In the genomic region with DNA sequence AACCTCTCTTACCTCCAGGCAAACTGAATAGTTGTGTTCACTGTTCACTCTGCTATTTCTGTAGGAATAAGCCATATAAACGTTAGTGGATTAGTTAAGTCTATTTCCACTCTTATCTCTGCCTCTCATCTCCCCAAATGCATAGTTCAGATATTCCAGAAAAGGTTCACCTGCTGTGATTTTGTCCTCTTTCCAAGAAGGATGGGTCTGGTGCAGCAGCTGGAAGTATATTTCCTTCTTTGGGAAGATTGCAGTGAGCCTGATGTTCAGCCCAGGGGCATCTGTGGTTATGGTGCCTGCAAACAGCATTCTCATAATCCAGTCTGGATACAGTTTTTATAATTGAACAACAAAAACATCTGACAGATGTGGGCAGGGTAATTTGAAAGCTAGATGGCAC, we compare ENCODE assay signal across 20 cellular contexts.
DNase-seq lines count a peak whose midpoint lies in the region; ATAC-seq and TF ChIP-seq lines count a peak whose summit lies in the region.
"Had no signal": no experiment of that assay in that cellular context is flagged by ENCODE, and none has a peak within 500 bp of the region (broad histone marks: within the 10 kb centered on the region; RNA-seq: fewer than 3 reads in every experiment).

No MANE protein-coding gene starts in this region.

- TF ChIP-seq RAD21 in Ishikawa (IDR thresholded peaks at IDR 0.05; ENCODE audit: low read depth) = no peak

- no peak overlapping the region for H3K4me2 ChIP-seq in osteoblast (ENCODE audit: insufficient read depth, low read length)
- H3K4me2 ChIP-seq: A549 had no signal

- no peaks in the 10 kb centered on the region for H3K9me3 ChIP-seq in osteoblast (ENCODE audit: low read depth, low read length)
- H3K9me3 ChIP-seq: A549, Caco-2 had no signal

- TF ChIP-seq CTCF in osteoblast (IDR thresholded peaks at IDR 0.05; ENCODE audit: extremely low read depth, low read depth, low read length) = no peak

- H3K36me3 ChIP-seq in osteoblast (ENCODE audit: insufficient read depth, low read length) = no peaks in the 10 kb centered on the region

- no peaks in the 10 kb centered on the region for H3K4me1 ChIP-seq in osteoblast (ENCODE audit: insufficient read depth, low read length)
- H3K4me1 ChIP-seq: A549, Caco-2 had no signal

- H3K27me3 ChIP-seq in osteoblast (ENCODE audit: insufficient read depth, low read length) = no peaks in the 10 kb centered on the region

- H2AFZ ChIP-seq in osteoblast (ENCODE audit: low read length) = no peak overlapping the region

- peak; percentile 57; the same call in 1 of the 2 replicates for TF ChIP-seq EP300 in Ishikawa (IDR thresholded peaks at IDR 0.05; ENCODE audit: borderline replicate concordance)

- DNase-seq in DMS 273 (lab: John Stamatoyannopoulos, UW; ENCODE audit: unreplicated experiment) (peak; percentile 4), DMS 273 treated with DMSO at 0.1 percent for 48 hours (lab: John Stamatoyannopoulos, UW) (no peak), SK-N-DZ (ENCODE audit: low spot score) (peak; percentile 46), osteoblast (ENCODE audit: insufficient read length, low spot score, missing footprints) (peak; percentile 25)
- DNase-seq: AML-193; Caco-2; CD4-positive, alpha-beta T cell; DMS53; GDM1; GOT3; HFFc6; IMR-90; KBM-7 had no signal

- H4K20me1 ChIP-seq in osteoblast (ENCODE audit: insufficient read depth, low read length) = no peaks in the 10 kb centered on the region

- H3K27ac ChIP-seq in osteoblast (ENCODE audit: low read depth, low read length) = no peak overlapping the region
- H3K27ac ChIP-seq: 22Rv1, A549, C4-2B had no signal

- H3K79me2 ChIP-seq in osteoblast (ENCODE audit: insufficient read depth, low read length) = no peaks in the 10 kb centered on the region

- no peak for ATAC-seq in GM19452 (IDR thresholded peaks at IDR 0.05; ENCODE audit: unreplicated experiment)
- ATAC-seq in HG02981 (IDR thresholded peaks at IDR 0.05; ENCODE audit: unreplicated experiment) = no peak
- ATAC-seq: A549, HCT116 had no signal

- no peak overlapping the region for H3K4me3 ChIP-seq in osteoblast (ENCODE audit: insufficient read depth, low read length)
- H3K4me3 ChIP-seq: A549 had no signal

TF ChIP-seq in Ishikawa, 13 proteins besides CTCF, POLR2A, EP300 and RAD21:
- TF ChIP-seq FOXM1 (IDR thresholded peaks at IDR 0.05; ENCODE audit: borderline replicate concordance, low read depth) (peak; percentile 48; the same call in 1 of the 2 replicates), NFIC (IDR thresholded peaks at IDR 0.05) (peak; percentile 54), EGR1 (IDR thresholded peaks at IDR 0.05) (no peak), TEAD4 (IDR thresholded peaks at IDR 0.05) (peak; percentile 58; the same call in 1 of the 2 replicates)
- TF ChIP-seq, protein P1, sequence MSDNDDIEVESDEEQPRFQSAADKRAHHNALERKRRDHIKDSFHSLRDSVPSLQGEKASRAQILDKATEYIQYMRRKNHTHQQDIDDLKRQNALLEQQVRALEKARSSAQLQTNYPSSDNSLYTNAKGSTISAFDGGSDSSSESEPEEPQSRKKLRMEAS (IDR thresholded peaks at IDR 0.05) = no peak
